Comparison of ENCODE assay signal across 19 cellular contexts in the genomic region with DNA sequence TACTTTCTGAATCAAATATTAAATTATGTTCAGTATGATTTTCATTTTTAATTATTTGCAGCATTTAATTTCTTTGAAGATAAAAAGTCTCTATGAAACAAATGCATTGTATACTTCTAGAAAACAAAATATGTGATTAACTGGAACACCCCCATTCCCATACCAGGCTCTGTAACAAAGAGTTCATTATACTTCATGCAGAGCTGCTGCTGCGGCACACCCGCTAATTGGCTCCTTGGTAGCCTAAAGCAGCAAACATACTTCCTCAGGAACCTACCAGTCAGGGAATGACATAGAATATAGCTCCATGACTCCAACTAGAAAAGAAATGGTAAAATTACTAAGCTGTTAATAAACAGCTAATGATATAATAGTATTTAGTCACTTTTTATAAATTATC. TPM values are rescaled to one million over a fixed set of nuclear protein-coding genes. Genes with fewer than 3 reads are reported as not detected.
A peak's percentile ranks its signal among the peaks of the same experiment; 100 is the strongest.
DNase-seq lines count a peak whose midpoint lies in the region; ATAC-seq, FAIRE-seq and TF ChIP-seq lines count a peak whose summit lies in the region.
"Had no signal": no experiment of that assay in that cellular context is flagged by ENCODE, and none has a peak within 500 bp of the region (broad histone marks: within the 10 kb centered on the region; RNA-seq: fewer than 3 reads in every experiment).

No MANE protein-coding gene starts in this region.

- no peaks in the 10 kb centered on the region for H3K9me3 Mint-ChIP-seq in activated CD8-positive, alpha-beta T cell treated with anti-CD3 and anti-CD28 coated beads, Interleukin-2, amount 10 ng/mL, durations not matched to agents 7 days and 5 days (ENCODE audit: insufficient read depth)
- no peaks in the 10 kb centered on the region for H3K9me3 Mint-ChIP-seq in endodermal cell

- H4K91ac ChIP-seq in mesenchymal stem cell (ENCODE audit: low read length): no peak overlapping the region

- no peak for ATAC-seq in HG03039 (IDR thresholded peaks at IDR 0.05; ENCODE audit: unreplicated experiment)
- ATAC-seq in GM19463 (IDR thresholded peaks at IDR 0.05; ENCODE audit: unreplicated experiment): no peak
- ATAC-seq in activated CD8-positive, alpha-beta T cell treated with anti-CD3 and anti-CD28 coated beads, Interleukin-2, amount 10 ng/mL, durations not matched to agents 7 days and 5 days: no peak
- ATAC-seq: K562 had no signal

- H3K36me3 ChIP-seq in mesenchymal stem cell (ENCODE audit: control insufficient read depth in 1 of 2, insufficient read depth in 2 of 2, low read depth in 1 of 2, low read length in 2 of 2): peaks cover 4 to 6% of the 10 kb centered on the region in 2 experiments
- H3K36me3 ChIP-seq in endodermal cell (ENCODE audit: control insufficient read depth, insufficient read depth, low read length): no peaks in the 10 kb centered on the region

- H3K9ac ChIP-seq in mesenchymal stem cell (ENCODE audit: low read length) (no peak overlapping the region), endodermal cell (ENCODE audit: extremely low read depth, low read length, poor library complexity, severe bottlenecking) (no peak overlapping the region)
- H3K9ac ChIP-seq: GM23248 had no signal

- DNase-seq in NCI-H1048 (lab: John Stamatoyannopoulos, UW) (peak; percentile 38), foreskin melanocyte (peak; percentile 86), mesenchymal stem cell (no peak), endodermal cell (no peak)
- no peak for DNase-seq in activated CD8-positive, alpha-beta T cell treated with anti-CD3 and anti-CD28 coated beads, Interleukin-2, amount 10 ng/mL, durations not matched to agents 7 days and 5 days
- DNase-seq: DMS 273 treated with DMSO at 0.1 percent for 48 hours; GDM1; GM23248; NCI-H1105; NCI-H1694; NCI-H226; NCI-H524 treated with DMSO at 0.1 percent for 48 hours; NK-92 treated with Interleukin-12 subunit alpha and Interleukin-12 subunit beta, amount 100 ng/mL, for 24 hours; SIG-M5 had no signal

- H3K27me3 Mint-ChIP-seq in activated CD8-positive, alpha-beta T cell treated with anti-CD3 and anti-CD28 coated beads, Interleukin-2, amount 10 ng/mL, durations not matched to agents 7 days and 5 days (ENCODE audit: low read depth): no peaks in the 10 kb centered on the region
- H3K27me3 Mint-ChIP-seq in endodermal cell (ENCODE audit: insufficient read depth): no peaks in the 10 kb centered on the region

- H3K18ac ChIP-seq in mesenchymal stem cell (ENCODE audit: low read depth in 1 of 2, low read length in 2 of 2): no peak overlapping the region

- H3K36me3 Mint-ChIP-seq in activated CD8-positive, alpha-beta T cell treated with anti-CD3 and anti-CD28 coated beads, Interleukin-2, amount 10 ng/mL, durations not matched to agents 7 days and 5 days (ENCODE audit: low read depth): peaks cover 5% of the 10 kb centered on the region
- H3K36me3 Mint-ChIP-seq in endodermal cell (ENCODE audit: low read depth): no peaks in the 10 kb centered on the region

- peak overlapping the region; percentile 80 for H4K8ac ChIP-seq in mesenchymal stem cell (ENCODE audit: low read length)

- H2BK15ac ChIP-seq in mesenchymal stem cell (ENCODE audit: low read depth, poor library complexity, severe bottlenecking): no peak overlapping the region

- H3K27ac ChIP-seq in mesenchymal stem cell (ENCODE audit: low read length, poor library complexity, severe bottlenecking) (no peak overlapping the region), endodermal cell (ENCODE audit: low read depth, low read length) (no peak overlapping the region)
- H3K27ac ChIP-seq: C4-2B, GM23248 had no signal

- H3K4me3 Mint-ChIP-seq in activated CD8-positive, alpha-beta T cell treated with anti-CD3 and anti-CD28 coated beads, Interleukin-2, amount 10 ng/mL, durations not matched to agents 7 days and 5 days: no peak overlapping the region
- H3K4me3 Mint-ChIP-seq in endodermal cell: no peak overlapping the region

- H3K27ac Mint-ChIP-seq in activated CD8-positive, alpha-beta T cell treated with anti-CD3 and anti-CD28 coated beads, Interleukin-2, amount 10 ng/mL, durations not matched to agents 7 days and 5 days: no peak overlapping the region
- H3K27ac Mint-ChIP-seq in endodermal cell: no peak overlapping the region

- H3K79me1 ChIP-seq in mesenchymal stem cell (replicated peaks; ENCODE audit: low read length, poor library complexity, severe bottlenecking): peaks cover 8% of the 10 kb centered on the region

- TF ChIP-seq CTCF in endodermal cell (conservative IDR thresholded peaks at IDR 0.05): no peak

- WGBS in mesenchymal stem cell: 100% methylated on average over 1 of the region's 2 CpGs
- 95% methylated on average over 2 of the region's 2 CpGs; no CpG with 5 or more reads in 1 of the 2 experiments for WGBS in endodermal cell (ENCODE audit: insufficient coverage in 1 of 2, insufficient read length in 1 of 2), 2 experiments

- H2BK120ac ChIP-seq in mesenchymal stem cell (ENCODE audit: low read depth, low read length): no peak overlapping the region

- H3K9me3 ChIP-seq in mesenchymal stem cell (ENCODE audit: control insufficient read depth, low read length) (no peaks in the 10 kb centered on the region), endodermal cell (ENCODE audit: control insufficient read depth, low read length) (no peaks in the 10 kb centered on the region)

- no peak overlapping the region for H3K14ac ChIP-seq in mesenchymal stem cell (ENCODE audit: low read length in 2 of 2)

- H2AK5ac ChIP-seq in mesenchymal stem cell (ENCODE audit: low read length, severe bottlenecking): no peak overlapping the region

- no peak overlapping the region for H2BK5ac ChIP-seq in mesenchymal stem cell (ENCODE audit: low read depth, low read length, poor library complexity, severe bottlenecking)

- FAIRE-seq in A204.1 (lab: Jason Lieb, UNC): peak; percentile 46
- FAIRE-seq: K562 had no signal

- CTCF ChIA-PET in activated CD8-positive, alpha-beta T cell treated with anti-CD3 and anti-CD28 coated beads, Interleukin-2, amount 10 ng/mL, durations not matched to agents 7 days and 5 days (lab: Charles Lee): interaction anchor here (1.0 kb wide), 1 partner anchor 14 kb away, joined by 3 read pairs; no protein-coding TSS in a partner anchor

- H2AFZ ChIP-seq in mesenchymal stem cell (ENCODE audit: low read depth, low read length): no peak overlapping the region
- H2AFZ ChIP-seq: GM23248 had no signal

- H3K4me1 ChIP-seq in mesenchymal stem cell (ENCODE audit: control insufficient read depth, insufficient read depth, low read depth, low read length): no peaks in the 10 kb centered on the region
- H3K4me1 ChIP-seq in endodermal cell (ENCODE audit: control insufficient read depth, insufficient read depth, low read length): no peaks in the 10 kb centered on the region

- H3K4ac ChIP-seq in mesenchymal stem cell (ENCODE audit: low read depth in 1 of 2, low read length in 2 of 2): no peak overlapping the region

- no peak overlapping the region for H2BK12ac ChIP-seq in mesenchymal stem cell (ENCODE audit: low read length in 2 of 2)

- no peak overlapping the region for H3K23ac ChIP-seq in mesenchymal stem cell (ENCODE audit: low read length in 2 of 2)

- no peak overlapping the region for H3K4me2 ChIP-seq in mesenchymal stem cell (ENCODE audit: low read length, poor library complexity, severe bottlenecking)

- H3K4me3 ChIP-seq in mesenchymal stem cell (ENCODE audit: insufficient read depth in 1 of 2, low read depth in 1 of 2, low read length in 2 of 2) (no peak overlapping the region), endodermal cell (ENCODE audit: low read length) (no peak overlapping the region)
- H3K4me3 ChIP-seq: GM23248, K562 had no signal

- POLR2A ChIA-PET in activated CD8-positive, alpha-beta T cell treated with anti-CD3 and anti-CD28 coated beads, Interleukin-2, amount 10 ng/mL, durations not matched to agents 7 days and 5 days (lab: Charles Lee): no interaction called here

- H3K27me3 ChIP-seq in mesenchymal stem cell (ENCODE audit: control insufficient read depth in 1 of 2, insufficient read depth in 1 of 2, low read length in 2 of 2): no peaks in the 10 kb centered on the region
- H3K27me3 ChIP-seq in endodermal cell (ENCODE audit: control insufficient read depth, insufficient read depth, low read length, poor library complexity, severe bottlenecking): no peaks in the 10 kb centered on the region

- H3K4me1 Mint-ChIP-seq in activated CD8-positive, alpha-beta T cell treated with anti-CD3 and anti-CD28 coated beads, Interleukin-2, amount 10 ng/mL, durations not matched to agents 7 days and 5 days (ENCODE audit: low read depth): peaks cover 4% of the 10 kb centered on the region
- H3K4me1 Mint-ChIP-seq in endodermal cell: no peaks in the 10 kb centered on the region

RNA-seq across cellular contexts. Expression of gene RAB11FIP2, which starts 19.3 kb away (rescaled TPM):
- 14.3 TPM for polyA plus RNA-seq in mesenchymal stem cell (2013, experiment 1 of 2)
- 15.3 TPM for polyA plus RNA-seq in mesenchymal stem cell (2013, experiment 2 of 2)
- 10 to 100 TPM; 13.6 to 15.3 TPM for total RNA-seq in activated CD8-positive, alpha-beta T cell treated with anti-CD3 and anti-CD28 coated beads, Interleukin-2, amount 10 ng/mL, durations not matched to agents 7 days and 5 days
- total RNA-seq in endodermal cell: 10 to 100 TPM; 21.9 TPM
- 13.7 TPM for polyA plus RNA-seq in endodermal cell (2013, experiment 1 of 2)
- polyA plus RNA-seq in endodermal cell (2013, experiment 2 of 2): 15.2 TPM

Comparison
In these comparisons a context has a peak if more than half of its experiments do, and no peak if none do; other contexts are left out.
1. DNase-seq: peak in NCI-H1048 (single experiment) and foreskin melanocyte (single experiment); none in mesenchymal stem cell (single experiment), activated CD8-positive, alpha-beta T cell treated with anti-CD3 and anti-CD28 coated beads, Interleukin-2, amount 10 ng/mL, durations not matched to agents 7 days and 5 days (single experiment) and endodermal cell (single experiment).